In genomic region chr22:19970479-19971275, GRCh38 we compare ENCODE assay signal across 1 cellular context.
TF ChIP-seq lines count a peak whose summit lies in the region.

No MANE protein-coding gene starts in this region.

TF ChIP-seq in HepG2, 621 proteins besides CTCF, POLR2A, EP300 and RAD21 (continued from another document and continues in another):
- TF ChIP-seq ARNTL (CRISPR knock-in tag; IDR thresholded peaks at IDR 0.05) (0 out of 2 replicates have a peak, but pooled peaks have one; percentile 16), ZBTB1 (CRISPR knock-in tag; IDR thresholded peaks at IDR 0.05; ENCODE audit: borderline replicate concordance) (peak; percentile 95), GRHL1 (CRISPR knock-in tag; conservative IDR thresholded peaks at IDR 0.05) (no peak), ZNF142 (CRISPR knock-in tag; IDR thresholded peaks at IDR 0.05) (no peak), ZNF12 (CRISPR knock-in tag; IDR thresholded peaks at IDR 0.05) (no peak), MXI1 (IDR thresholded peaks at IDR 0.05; ENCODE audit: borderline replicate concordance, low read depth, low read length) (peak; percentile 37; the same call in 1 of the 3 replicates), TRAFD1 (CRISPR knock-in tag; IDR thresholded peaks at IDR 0.05; ENCODE audit: borderline replicate concordance) (no peak; the same call in none of the 2 replicates), ZNF597 (CRISPR knock-in tag; IDR thresholded peaks at IDR 0.05) (no peak), GABPB1 (CRISPR knock-in tag; IDR thresholded peaks at IDR 0.05) (peak; percentile 63), ATF3 (CRISPR knock-in tag; IDR thresholded peaks at IDR 0.05) (no peak), DRAP1 (CRISPR knock-in tag; IDR thresholded peaks at IDR 0.05) (peak; percentile 63), UBTF (CRISPR knock-in tag; IDR thresholded peaks at IDR 0.05) (peak; percentile 61), PHF5A (CRISPR knock-in tag; IDR thresholded peaks at IDR 0.05; ENCODE audit: low read depth, unreplicated experiment) (peak; percentile 84), ZBTB7A (CRISPR knock-in tag; IDR thresholded peaks at IDR 0.05) (no peak; the same call in 1 of the 2 replicates), ZNF788 (CRISPR knock-in tag; IDR thresholded peaks at IDR 0.05; ENCODE audit: borderline replicate concordance) (peak; percentile 94), ZNF501 (CRISPR knock-in tag; IDR thresholded peaks at IDR 0.05) (peak; percentile 94), HOXA3 (CRISPR knock-in tag; IDR thresholded peaks at IDR 0.05) (peak; percentile 84), ZFYVE20 (CRISPR knock-in tag; IDR thresholded peaks at IDR 0.05; ENCODE audit: borderline replicate concordance, low read depth) (0 out of 2 replicates have a peak, but pooled peaks have one; percentile 20), YEATS4 (CRISPR knock-in tag; IDR thresholded peaks at IDR 0.05; ENCODE audit: borderline replicate concordance) (peak; percentile 84), ZNF615 (CRISPR knock-in tag; IDR thresholded peaks at IDR 0.05; ENCODE audit: borderline replicate concordance) (no peak), TBX3 (IDR thresholded peaks at IDR 0.05; ENCODE audit: borderline replicate concordance) (no peak), ZSCAN29 (CRISPR knock-in tag; conservative IDR thresholded peaks at IDR 0.05) (0 out of 2 replicates have a peak, but pooled peaks have one; percentile 12), ZNF235 (CRISPR knock-in tag; IDR thresholded peaks at IDR 0.05; ENCODE audit: borderline replicate concordance) (no peak; the same call in 1 of the 2 replicates), SOX13 (IDR thresholded peaks at IDR 0.05) (no peak), SOX13 (CRISPR knock-in tag; conservative IDR thresholded peaks at IDR 0.05 in 1 of 2, IDR thresholded peaks at IDR 0.05 in 1 of 2) (peak in 1 of 2 experiments; percentile 66; a peak in 2 of 4 replicates), CREBL2 (CRISPR knock-in tag; IDR thresholded peaks at IDR 0.05; ENCODE audit: borderline replicate concordance) (no peak), ZNF546 (CRISPR knock-in tag; conservative IDR thresholded peaks at IDR 0.05) (0 out of 2 replicates have a peak, but pooled peaks have one; percentile 72)
- TF ChIP-seq, protein P1, sequence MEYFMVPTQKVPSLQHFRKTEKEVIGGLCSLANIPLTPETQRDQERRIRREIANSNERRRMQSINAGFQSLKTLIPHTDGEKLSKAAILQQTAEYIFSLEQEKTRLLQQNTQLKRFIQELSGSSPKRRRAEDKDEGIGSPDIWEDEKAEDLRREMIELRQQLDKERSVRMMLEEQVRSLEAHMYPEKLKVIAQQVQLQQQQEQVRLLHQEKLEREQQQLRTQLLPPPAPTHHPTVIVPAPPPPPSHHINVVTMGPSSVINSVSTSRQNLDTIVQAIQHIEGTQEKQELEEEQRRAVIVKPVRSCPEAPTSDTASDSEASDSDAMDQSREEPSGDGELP (IDR thresholded peaks at IDR 0.05; ENCODE audit: borderline replicate concordance, low read depth), result 0 out of 2 replicates have a peak, but pooled peaks have one; percentile 38
- TF ChIP-seq, protein P2, sequence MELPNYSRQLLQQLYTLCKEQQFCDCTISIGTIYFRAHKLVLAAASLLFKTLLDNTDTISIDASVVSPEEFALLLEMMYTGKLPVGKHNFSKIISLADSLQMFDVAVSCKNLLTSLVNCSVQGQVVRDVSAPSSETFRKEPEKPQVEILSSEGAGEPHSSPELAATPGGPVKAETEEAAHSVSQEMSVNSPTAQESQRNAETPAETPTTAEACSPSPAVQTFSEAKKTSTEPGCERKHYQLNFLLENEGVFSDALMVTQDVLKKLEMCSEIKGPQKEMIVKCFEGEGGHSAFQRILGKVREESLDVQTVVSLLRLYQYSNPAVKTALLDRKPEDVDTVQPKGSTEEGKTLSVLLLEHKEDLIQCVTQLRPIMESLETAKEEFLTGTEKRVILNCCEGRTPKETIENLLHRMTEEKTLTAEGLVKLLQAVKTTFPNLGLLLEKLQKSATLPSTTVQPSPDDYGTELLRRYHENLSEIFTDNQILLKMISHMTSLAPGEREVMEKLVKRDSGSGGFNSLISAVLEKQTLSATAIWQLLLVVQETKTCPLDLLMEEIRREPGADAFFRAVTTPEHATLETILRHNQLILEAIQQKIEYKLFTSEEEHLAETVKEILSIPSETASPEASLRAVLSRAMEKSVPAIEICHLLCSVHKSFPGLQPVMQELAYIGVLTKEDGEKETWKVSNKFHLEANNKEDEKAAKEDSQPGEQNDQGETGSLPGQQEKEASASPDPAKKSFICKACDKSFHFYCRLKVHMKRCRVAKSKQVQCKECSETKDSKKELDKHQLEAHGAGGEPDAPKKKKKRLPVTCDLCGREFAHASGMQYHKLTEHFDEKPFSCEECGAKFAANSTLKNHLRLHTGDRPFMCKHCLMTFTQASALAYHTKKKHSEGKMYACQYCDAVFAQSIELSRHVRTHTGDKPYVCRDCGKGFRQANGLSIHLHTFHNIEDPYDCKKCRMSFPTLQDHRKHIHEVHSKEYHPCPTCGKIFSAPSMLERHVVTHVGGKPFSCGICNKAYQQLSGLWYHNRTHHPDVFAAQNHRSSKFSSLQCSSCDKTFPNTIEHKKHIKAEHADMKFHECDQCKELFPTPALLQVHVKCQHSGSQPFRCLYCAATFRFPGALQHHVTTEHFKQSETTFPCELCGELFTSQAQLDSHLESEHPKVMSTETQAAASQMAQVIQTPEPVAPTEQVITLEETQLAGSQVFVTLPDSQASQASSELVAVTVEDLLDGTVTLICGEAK (IDR thresholded peaks at IDR 0.05), result no peak
- TF ChIP-seq, protein P2 (CRISPR knock-in tag; IDR thresholded peaks at IDR 0.05), result peak; percentile 86; the same call in 1 of the 2 replicates
